In genomic region chr3:13863929-13864595, GRCh38 we compare ENCODE assay signal across 16 cellular contexts. TPM values are rescaled to one million over a fixed set of nuclear protein-coding genes. Genes with fewer than 3 reads are reported as not detected.
DNase-seq lines count a peak whose midpoint lies in the region; ATAC-seq, FAIRE-seq and TF ChIP-seq lines count a peak whose summit lies in the region.
"Had no signal": no experiment of that assay in that cellular context is flagged by ENCODE, and none has a peak within 500 bp of the region (broad histone marks: within the 10 kb centered on the region; RNA-seq: fewer than 3 reads in every experiment).

No MANE protein-coding gene starts in this region.

- CTCF ChIA-PET in RWPE1 (lab: Yijun Ruan, JAX) (no interaction called here), H1 (lab: Charles Lee; ENCODE audit: partially characterized antibody) (interaction anchor here (0.6 to 4.0 kb wide), 9 partner anchors 10 to 780 kb away, joined by 3 to 19 read pairs (median 3); partner anchors contain the start of gene WNT7A)

- H4K8ac ChIP-seq in H1 (ENCODE audit: extremely low read depth, insufficient read depth, low read length): no peak overlapping the region

- H3K79me1 ChIP-seq in H1 (ENCODE audit: low read depth, low read length): no peaks in the 10 kb centered on the region

- no peak overlapping the region for H2BK5ac ChIP-seq in H1 (ENCODE audit: low read depth, low read length)

- no peaks in the 10 kb centered on the region for H3K36me3 ChIP-seq in H1 (ENCODE audit: control insufficient read depth in 2 of 4, insufficient read depth in 4 of 4, low read length in 3 of 4)
- no peaks in the 10 kb centered on the region for H3K36me3 ChIP-seq in neural progenitor cell

- H4K5ac ChIP-seq in H1 (ENCODE audit: insufficient read length, low read depth, low read length): no peak overlapping the region

- H3K4ac ChIP-seq in H1 (replicated peaks; ENCODE audit: insufficient read length, low read depth, low read length): no peak overlapping the region

- H2BK120ac ChIP-seq in H1 (replicated peaks; ENCODE audit: low read depth, low read length): no peak overlapping the region

- ATAC-seq in HG03460 (IDR thresholded peaks at IDR 0.05; ENCODE audit: unreplicated experiment) (no peak), HG03139 (IDR thresholded peaks at IDR 0.05; ENCODE audit: unreplicated experiment) (no peak)
- ATAC-seq: HCT116, Panc1, Right ventricle myocardium inferior had no signal

- H3K36me3 Mint-ChIP-seq in neural progenitor cell: peaks cover 2% of the 10 kb centered on the region

- H3K56ac ChIP-seq in H1 (replicated peaks; ENCODE audit: insufficient read length, low read depth, low read length): no peak overlapping the region

- no peak overlapping the region for H3K4me3 Mint-ChIP-seq in neural progenitor cell

- no peak overlapping the region for H3K18ac ChIP-seq in H1 (ENCODE audit: extremely low read depth, low read length)

- no peak overlapping the region for H3K23ac ChIP-seq in H1 (ENCODE audit: insufficient read length)

- no peaks in the 10 kb centered on the region for H3K4me1 ChIP-seq in H1 (replicated peaks in 1 of 4; ENCODE audit: control insufficient read depth in 3 of 4, insufficient read depth in 4 of 4, low read length in 3 of 4)
- peaks cover 13% of the 10 kb centered on the region for H3K4me1 ChIP-seq in neural progenitor cell

- no peak overlapping the region for H2AK5ac ChIP-seq in H1 (ENCODE audit: low read depth, low read length)

- no peak for FAIRE-seq in H1 (lab: Jason Lieb, UNC)

- H3K9ac ChIP-seq in H1 (replicated peaks in 1 of 4; ENCODE audit: extremely low read depth in 1 of 4, low read depth in 3 of 4, low read length in 3 of 4) (no peak overlapping the region), neural progenitor cell (no peak overlapping the region)

- H3K4me3 ChIP-seq in H1 (ENCODE audit: extremely low read depth in 1 of 4, insufficient read depth in 2 of 4, low read depth in 3 of 4, low read length in 4 of 4): no peak overlapping the region
- no peak overlapping the region for H3K4me3 ChIP-seq in neural progenitor cell
- H3K4me3 ChIP-seq: SK-N-MC had no signal

- H3K4me1 Mint-ChIP-seq in neural progenitor cell: peaks cover 38% of the 10 kb centered on the region

- TF ChIP-seq RAD21 in H1 (IDR thresholded peaks at IDR 0.05 in 1 of 2, conservative IDR thresholded peaks at IDR 0.05 in 1 of 2; ENCODE audit: low read depth in 2 of 2, low read length in 2 of 2): no peak

- H3K9me3 Mint-ChIP-seq in neural progenitor cell: no peaks in the 10 kb centered on the region

- POLR2A ChIA-PET in RWPE1 (lab: Yijun Ruan, JAX; ENCODE audit: low non-redundant PET) (no interaction called here), H1 (lab: Charles Lee; ENCODE audit: partially characterized antibody) (interaction anchor here (0.6 kb wide), 1 partner anchor 9 kb away, joined by 3 read pairs; no protein-coding TSS in a partner anchor)

- no peaks in the 10 kb centered on the region for H3F3A ChIP-seq in neural progenitor cell (ENCODE audit: low read depth)

- no peak overlapping the region for H2BK20ac ChIP-seq in H1 (ENCODE audit: low read length)

- H3K9me3 ChIP-seq in H1 (ENCODE audit: insufficient read depth in 2 of 2, low read depth in 1 of 2, low read length in 1 of 2) (no peaks in the 10 kb centered on the region), neural progenitor cell (ENCODE audit: low read depth) (no peaks in the 10 kb centered on the region)

- TF ChIP-seq CTCF in RWPE1 (conservative IDR thresholded peaks at IDR 0.05; ENCODE audit: low read depth) (no peak), H1 (IDR thresholded peaks at IDR 0.05; ENCODE audit: control extremely low read depth in 1 of 3, insufficient read depth in 1 of 3, low read depth in 1 of 3, low read length in 3 of 3) (no peak), neural progenitor cell (IDR thresholded peaks at IDR 0.05) (no peak)

- peaks cover 5% of the 10 kb centered on the region for H3K27me3 Mint-ChIP-seq in neural progenitor cell (ENCODE audit: insufficient read depth, low read depth)

- no peak for TF ChIP-seq POLR2A in H1 (IDR thresholded peaks at IDR 0.05; ENCODE audit: control extremely low read depth in 1 of 2, low read depth in 2 of 2, low read length in 2 of 2)

- no peak overlapping the region for H3K14ac ChIP-seq in H1 (ENCODE audit: insufficient read length)

- DNase-seq in Daoy (ENCODE audit: low read depth) (peak; percentile 8), RWPE1 (ENCODE audit: low spot score) (no peak), H1 (ENCODE audit: low read depth in 1 of 2, low spot score in 2 of 2) (no peak), neural progenitor cell (ENCODE audit: low spot score) (no peak), hypothalamus (lab: John Stamatoyannopoulos, UW) (no peak)
- DNase-seq: DMS79, KG1, NCI-H2081 treated with DMSO at 0.1 percent for 48 hours, NCI-H524 had no signal

- H3K23me2 ChIP-seq in H1 (ENCODE audit: low read depth, low read length): no peaks in the 10 kb centered on the region

- H2BK12ac ChIP-seq in H1 (ENCODE audit: low read depth, low read length): no peak overlapping the region

- H3K27ac Mint-ChIP-seq in neural progenitor cell: no peak overlapping the region

- H3K79me2 ChIP-seq in H1 (ENCODE audit: control insufficient read depth in 1 of 2, insufficient read depth in 2 of 2, low read length in 2 of 2) (no peaks in the 10 kb centered on the region), neural progenitor cell (ENCODE audit: low read depth) (no peaks in the 10 kb centered on the region)

- peaks cover 0 to 6% (median 3%) of the 10 kb centered on the region in 4 experiments; a peak in 2 of 7 replicates for H3K27me3 ChIP-seq in H1 (replicated peaks in 1 of 4; ENCODE audit: control insufficient read depth in 3 of 4, extremely low read depth in 1 of 4, insufficient read depth in 3 of 4, low read length in 3 of 4)
- peaks cover 23% of the 10 kb centered on the region for H3K27me3 ChIP-seq in neural progenitor cell

- H2BK15ac ChIP-seq in H1 (ENCODE audit: low read length): no peak overlapping the region

- no peak overlapping the region for H2AFZ ChIP-seq in H1 (ENCODE audit: low read length)
- no peak overlapping the region for H2AFZ ChIP-seq in neural progenitor cell (replicated peaks)

- H4K20me1 ChIP-seq in H1 (replicated peaks in 1 of 2; ENCODE audit: control insufficient read depth in 1 of 2, insufficient read depth in 2 of 2, low read length in 2 of 2) (no peaks in the 10 kb centered on the region), neural progenitor cell (ENCODE audit: low read depth) (no peaks in the 10 kb centered on the region)

- H3K4me2 ChIP-seq in H1 (ENCODE audit: insufficient read depth in 1 of 2, low read depth in 2 of 2, low read length in 2 of 2): no peak overlapping the region; a peak in 1 of 4 replicates
- peak overlapping the region; percentile 47 for H3K4me2 ChIP-seq in neural progenitor cell

- H3K27ac ChIP-seq in RWPE1 (peak overlapping the region; percentile 24; the same call in 1 of the 2 replicates), H1 (ENCODE audit: low read depth, low read length) (no peak overlapping the region), neural progenitor cell (no peak overlapping the region)
- H3K27ac ChIP-seq: SK-N-MC had no signal

- TF ChIP-seq EP300 in H1 (IDR thresholded peaks at IDR 0.05; ENCODE audit: borderline replicate concordance in 1 of 2, low read depth in 2 of 2, low read length in 2 of 2): no peak

- whole genome bisulfite sequencing in H1 (ENCODE audit: extremely low coverage in 1 of 2, insufficient coverage in 1 of 2, insufficient read length in 1 of 2, insufficient replicate concordance in 2 of 2, low coverage in 1 of 2, low lambda C conversion rate in 2 of 2, missing lambda C conversion rate in 1 of 2), 2 experiments: 72% methylated on average over 10 of the region's 10 CpGs; no CpG with 5 or more reads in 1 of the 2 experiments

- no peak overlapping the region for H4K91ac ChIP-seq in H1 (replicated peaks; ENCODE audit: insufficient read length, low read length)

TF ChIP-seq in H1, 55 proteins besides CTCF, POLR2A, EP300 and RAD21:
- no peak for TF ChIP-seq SP4 (IDR thresholded peaks at IDR 0.05; ENCODE audit: low read length)
- TF ChIP-seq, protein P1, sequence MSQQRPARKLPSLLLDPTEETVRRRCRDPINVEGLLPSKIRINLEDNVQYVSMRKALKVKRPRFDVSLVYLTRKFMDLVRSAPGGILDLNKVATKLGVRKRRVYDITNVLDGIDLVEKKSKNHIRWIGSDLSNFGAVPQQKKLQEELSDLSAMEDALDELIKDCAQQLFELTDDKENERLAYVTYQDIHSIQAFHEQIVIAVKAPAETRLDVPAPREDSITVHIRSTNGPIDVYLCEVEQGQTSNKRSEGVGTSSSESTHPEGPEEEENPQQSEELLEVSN (IDR thresholded peaks at IDR 0.05): peak; percentile 66
- TF ChIP-seq BCL11A (IDR thresholded peaks at IDR 0.05; ENCODE audit: low read depth in 2 of 2, low read length in 2 of 2): no peak
- TF ChIP-seq CTBP2 (IDR thresholded peaks at IDR 0.05; ENCODE audit: borderline replicate concordance, insufficient read depth, insufficient read length, low read length): no peak
- peak; percentile 36; the same call in 1 of the 2 replicates for TF ChIP-seq MAX (IDR thresholded peaks at IDR 0.05)

RNA-seq across cellular contexts. Expression of gene WNT7A, which starts 15.8 kb away (rescaled TPM):
- total RNA-seq in Daoy (2014; rRNA removed; shearing (Covaris generic)): 0.09 and 0.29 TPM in 2 replicates
- total RNA-seq in H1 (2021; fragmentation: NEBNext Ultra II Directional; extraction: Animal tissue kit (Norgen Biotek cat#: 25700)): not detected in 2 replicates
- 0.02 and 0.11 TPM in 2 replicates for polyA plus RNA-seq in H1 (2011; rRNA removed)
- 0.04 TPM for polyA plus RNA-seq in H1 (2011; cell fraction: cytosol; rRNA removed)
- polyA plus RNA-seq in H1 (2011; cell fraction: nucleus; rRNA removed): 0.10 TPM
- not detected in 4 replicates for polyA plus RNA-seq in H1 (2012, experiment 1 of 2)
- not detected for polyA plus RNA-seq in H1 (2012, experiment 2 of 2)
- polyA plus RNA-seq in H1 (2013, experiment 1 of 2): 0.02 TPM
- polyA plus RNA-seq in H1 (2013, experiment 2 of 2): 0.04 TPM
- 0.06 TPM in 1 of 2 replicates, not detected in the other for polyA minus RNA-seq in H1 (2011; rRNA and poly(A)+ RNA removed)
- polyA minus RNA-seq in H1 (2011; cell fraction: cytosol; rRNA and poly(A)+ RNA removed): not detected
- not detected for polyA minus RNA-seq in H1 (2011; cell fraction: nucleus; rRNA and poly(A)+ RNA removed)
- total RNA-seq in neural progenitor cell (ENCODE audit: low replicate concordance): not detected in 2 replicates
- total RNA-seq: G401, Right ventricle myocardium inferior had no signal
